ENCODE assay signal across 8 cellular contexts in genomic region chr17:40071720-40072480, GRCh38. TPM values are rescaled to one million over a fixed set of nuclear protein-coding genes. Genes with fewer than 3 reads are reported as not detected.
A peak's percentile ranks its signal among the peaks of the same experiment; 100 is the strongest.
DNase-seq lines count a peak whose midpoint lies in the region; ATAC-seq and TF ChIP-seq lines count a peak whose summit lies in the region.

No MANE protein-coding gene starts in this region.

- H2BK12ac ChIP-seq in mesenchymal stem cell (ENCODE audit: low read length in 2 of 2), result peak overlapping the region; percentile 80 to 83

- ATAC-seq in HG03571 (IDR thresholded peaks at IDR 0.05; ENCODE audit: unreplicated experiment) (no peak), GM21737 (IDR thresholded peaks at IDR 0.05; ENCODE audit: unreplicated experiment) (no peak)

- no peak overlapping the region for H2BK120ac ChIP-seq in mesenchymal stem cell (ENCODE audit: low read depth, low read length)

- 24% methylated on average over 8 of the region's 12 CpGs for WGBS in mammary epithelial cell (ENCODE audit: low coverage, missing lambda C conversion rate)
- WGBS in mesenchymal stem cell, result 77% methylated on average over 12 of the region's 12 CpGs
- WGBS in urinary bladder, result 27% methylated on average over 12 of the region's 12 CpGs

- H3K18ac ChIP-seq in mesenchymal stem cell (ENCODE audit: low read depth in 1 of 2, low read length in 2 of 2), result peak overlapping the region; percentile 14 to 40

- H3K27ac ChIP-seq in mammary epithelial cell (ENCODE audit: insufficient read depth, low read depth, low read length) (no peak overlapping the region), mesenchymal stem cell (ENCODE audit: low read length, poor library complexity, severe bottlenecking) (peak overlapping the region; percentile 33), urinary bladder (ENCODE audit: low read depth) (peak overlapping the region; percentile 93)

- H3K9ac ChIP-seq in mammary epithelial cell (ENCODE audit: insufficient read depth, low read length), result no peak overlapping the region
- H3K9ac ChIP-seq in mesenchymal stem cell (ENCODE audit: low read length), result peak overlapping the region; percentile 43

- peak overlapping the region; percentile 17 to 76 for H3K4ac ChIP-seq in mesenchymal stem cell (ENCODE audit: low read depth in 1 of 2, low read length in 2 of 2)

- H4K91ac ChIP-seq in mesenchymal stem cell (ENCODE audit: low read length), result peak overlapping the region; percentile 30

- H3K27me3 ChIP-seq in mammary epithelial cell (ENCODE audit: insufficient read depth, low read length), result no peaks in the 10 kb centered on the region
- H3K27me3 ChIP-seq in mesenchymal stem cell (ENCODE audit: control insufficient read depth in 1 of 2, insufficient read depth in 1 of 2, low read length in 2 of 2), result no peaks in the 10 kb centered on the region

- CTCF ChIA-PET in mammary epithelial cell (lab: Charles Lee; ENCODE audit: low non-redundant PET), result no interaction called here

- no TSS peak for BruUV-seq in mammary epithelial cell (replicated peaks; lab: Mats Ljungman, UMichigan)

- in situ Hi-C loops in mammary epithelial cell (cut with MboI; ENCODE audit: low sequenced_read_pairs in 2 of 2), result no loop called here

- H2BK5ac ChIP-seq in mesenchymal stem cell (ENCODE audit: low read depth, low read length, poor library complexity, severe bottlenecking), result no peak overlapping the region

- no peak overlapping the region for H3K4me3 ChIP-seq in mammary epithelial cell (replicated peaks in 1 of 3; ENCODE audit: insufficient read depth in 1 of 3, low read depth in 2 of 3, low read length in 3 of 3)
- H3K4me3 ChIP-seq in mesenchymal stem cell (ENCODE audit: insufficient read depth in 1 of 2, low read depth in 1 of 2, low read length in 2 of 2), result peak overlapping the region in 1 of 2 experiments; percentile 58
- H3K4me3 ChIP-seq in urinary bladder (ENCODE audit: low read depth, low read length), result peak overlapping the region; percentile 1

- intact Hi-C loops in mammary epithelial cell (cut with micrococcal nuclease), result no loop called here

- no peak overlapping the region for H3K23ac ChIP-seq in mesenchymal stem cell (ENCODE audit: low read length in 2 of 2)

- H3K4me1 ChIP-seq in mammary epithelial cell (ENCODE audit: insufficient read depth, low read length) (peaks cover 55% of the 10 kb centered on the region), mesenchymal stem cell (ENCODE audit: control insufficient read depth, insufficient read depth, low read depth, low read length) (peaks cover 66% of the 10 kb centered on the region), urinary bladder (ENCODE audit: insufficient read depth) (peaks cover 6% of the 10 kb centered on the region)

- peak overlapping the region; percentile 38 for H2BK15ac ChIP-seq in mesenchymal stem cell (ENCODE audit: low read depth, poor library complexity, severe bottlenecking)

- no peaks in the 10 kb centered on the region for H3K79me2 ChIP-seq in mammary epithelial cell (ENCODE audit: insufficient read depth, low read length)

- DNase-seq in D341Med (ENCODE audit: low spot score) (peak; percentile 83), NCI-H2171 treated with DMSO at 0.1 percent for 48 hours (lab: John Stamatoyannopoulos, UW) (peak; percentile 87), mammary epithelial cell (no peak), mesenchymal stem cell (peak; percentile 32)
- DNase-seq in stimulated activated CD4-positive, alpha-beta T cell treated with anti-CD3 and anti-CD28 coated beads, Interleukin-4, amount 100 ng/mL, for 4 hours, result no peak

- peak overlapping the region; percentile 47 for H4K8ac ChIP-seq in mesenchymal stem cell (ENCODE audit: low read length)

- H3K36me3 ChIP-seq in mammary epithelial cell (ENCODE audit: insufficient read depth, low read length), result no peaks in the 10 kb centered on the region
- H3K36me3 ChIP-seq in mesenchymal stem cell (ENCODE audit: control insufficient read depth in 1 of 2, insufficient read depth in 2 of 2, low read depth in 1 of 2, low read length in 2 of 2), result peaks cover 19 to 21% of the 10 kb centered on the region in 2 experiments
- H3K36me3 ChIP-seq in urinary bladder (ENCODE audit: insufficient read depth), result no peaks in the 10 kb centered on the region

- no peaks in the 10 kb centered on the region for H4K20me1 ChIP-seq in mammary epithelial cell (ENCODE audit: insufficient read depth, low read length)

- peak overlapping the region; percentile 92 for H2AK5ac ChIP-seq in mesenchymal stem cell (ENCODE audit: low read length, severe bottlenecking)

- peak overlapping the region; percentile 29 for H3K4me2 ChIP-seq in mammary epithelial cell (ENCODE audit: insufficient read depth, low read depth, low read length)
- peak overlapping the region; percentile 40 for H3K4me2 ChIP-seq in mesenchymal stem cell (ENCODE audit: low read length, poor library complexity, severe bottlenecking)

- no peak for TF ChIP-seq CTCF in mammary epithelial cell (conservative IDR thresholded peaks at IDR 0.05 in 1 of 2, IDR thresholded peaks at IDR 0.05 in 1 of 2; ENCODE audit: extremely low read depth in 1 of 2, insufficient read depth in 1 of 2, low read depth in 1 of 2, low read length in 2 of 2)

- H3K14ac ChIP-seq in mesenchymal stem cell (ENCODE audit: low read length in 2 of 2), result peak overlapping the region in 1 of 2 experiments; percentile 71

- dilution Hi-C loops in mammary epithelial cell (cut with HindIII; ENCODE audit: low sequenced_read_pairs), result loop anchor here (5.0 kb wide), 1 partner anchor 80 kb away; no protein-coding TSS in a partner anchor

- peaks cover 36% of the 10 kb centered on the region for H3K79me1 ChIP-seq in mesenchymal stem cell (replicated peaks; ENCODE audit: low read length, poor library complexity, severe bottlenecking)

- H3K9me3 ChIP-seq in mammary epithelial cell (replicated peaks; ENCODE audit: insufficient read depth, low read length), result no peaks in the 10 kb centered on the region
- no peaks in the 10 kb centered on the region for H3K9me3 ChIP-seq in mesenchymal stem cell (ENCODE audit: control insufficient read depth, low read length)

- peak overlapping the region; percentile 28 for H2AFZ ChIP-seq in mammary epithelial cell (ENCODE audit: low read depth, low read length)
- no peak overlapping the region for H2AFZ ChIP-seq in mesenchymal stem cell (ENCODE audit: low read depth, low read length)

RNA-seq across cellular contexts. Expression of gene THRA, which starts 9.1 kb away (rescaled TPM):
- total RNA-seq in mammary epithelial cell, result 10 to 100 TPM; 10.8 to 11.7 TPM
- 10.0 TPM for polyA plus RNA-seq in mammary epithelial cell
- 33.1 TPM for polyA minus RNA-seq in mammary epithelial cell
- 24.1 TPM for polyA plus RNA-seq in mesenchymal stem cell (2013, experiment 1 of 2)
- 23.2 TPM for polyA plus RNA-seq in mesenchymal stem cell (2013, experiment 2 of 2)
- 35.5 TPM for total RNA-seq in urinary bladder
- polyA plus RNA-seq in urinary bladder, result 76.3 TPM

RNA-seq across cellular contexts. Expression of gene MED24, which starts 17.7 kb away (rescaled TPM):
- total RNA-seq in mammary epithelial cell, result 10 to 100 TPM; 59.3 to 85.6 TPM
- polyA plus RNA-seq in mammary epithelial cell, result 91.2 TPM
- polyA minus RNA-seq in mammary epithelial cell, result 116 TPM
- 35.2 TPM for polyA plus RNA-seq in mesenchymal stem cell (2013, experiment 1 of 2)
- polyA plus RNA-seq in mesenchymal stem cell (2013, experiment 2 of 2), result 35.4 TPM
- total RNA-seq in urinary bladder, result 45.8 TPM
- polyA plus RNA-seq in urinary bladder, result 52.4 TPM

RNA-seq across cellular contexts. Expression of gene NR1D1, which starts 28.5 kb away (rescaled TPM):
- 10 to 100 TPM in 1 of 2 donors, 1 to 10 TPM in 1; 2.0 to 25.9 TPM for total RNA-seq in mammary epithelial cell
- 7.9 TPM for polyA plus RNA-seq in mammary epithelial cell
- 41.0 TPM for polyA minus RNA-seq in mammary epithelial cell
- polyA plus RNA-seq in mesenchymal stem cell (2013, experiment 1 of 2), result 6.1 TPM
- 5.5 TPM for polyA plus RNA-seq in mesenchymal stem cell (2013, experiment 2 of 2)
- 2.0 TPM for total RNA-seq in urinary bladder
- 18.1 TPM for polyA plus RNA-seq in urinary bladder

RNA-seq across cellular contexts. Expression of gene MSL1, which starts 49.9 kb away (rescaled TPM):
- total RNA-seq in mammary epithelial cell (10 to 100 TPM; 36.8 to 72.1 TPM), urinary bladder (81.3 TPM)
- polyA plus RNA-seq in mammary epithelial cell (41.3 TPM), urinary bladder (70.9 TPM)
- polyA minus RNA-seq in mammary epithelial cell, result 53.9 TPM
- polyA plus RNA-seq in mesenchymal stem cell (2013, experiment 1 of 2), result 67.5 TPM
- 66.9 TPM for polyA plus RNA-seq in mesenchymal stem cell (2013, experiment 2 of 2)

RNA-seq across cellular contexts. Expression of gene CSF3, which starts 56.7 kb away (rescaled TPM):
- 1 to 10 TPM in 1 of 2 donors, not detected in 1; 8.2 TPM for total RNA-seq in mammary epithelial cell
- polyA plus RNA-seq in mammary epithelial cell, result 5.1 TPM
- not detected for polyA minus RNA-seq in mammary epithelial cell
- not detected for polyA plus RNA-seq in mesenchymal stem cell (2013, experiment 1 of 2)
- polyA plus RNA-seq in mesenchymal stem cell (2013, experiment 2 of 2), result 0.05 TPM
- total RNA-seq in urinary bladder, result not detected
- 2.3 TPM for polyA plus RNA-seq in urinary bladder

Comparison
In these comparisons a context has a peak if more than half of its experiments do, and no peak if none do; other contexts are left out.
1. DNase-seq: peak in D341Med (single experiment), NCI-H2171 treated with DMSO at 0.1 percent for 48 hours (single experiment) and mesenchymal stem cell (single experiment); none in mammary epithelial cell (single experiment) and stimulated activated CD4-positive, alpha-beta T cell treated with anti-CD3 and anti-CD28 coated beads, Interleukin-4, amount 100 ng/mL, for 4 hours (0 of 2).